Comparison of ENCODE assay signal across 24 cellular contexts in genomic region chr5:164090358-164090757, GRCh38.
"Had no signal": no experiment of that assay in that cellular context is flagged by ENCODE, and none has a peak within 500 bp of the region (broad histone marks: within the 10 kb centered on the region; RNA-seq: fewer than 3 reads in every experiment).

No MANE protein-coding gene starts in this region.

- H3K9me3 ChIP-seq: SK-N-SH had no signal

- H3K4me3 Mint-ChIP-seq: activated CD4-positive, alpha-beta memory T cell treated with anti-CD3 and anti-CD28 coated beads for 36 hours; activated CD4-positive, alpha-beta T cell treated with anti-CD3 and anti-CD28 coated beads, Interleukin-2, amount 10 ng/mL, durations not matched to agents 7 days and 5 days; activated naive CD4-positive, alpha-beta T cell treated with anti-CD3 and anti-CD28 coated beads for 36 hours; activated naive CD8-positive, alpha-beta T cell; activated T-cell treated with anti-CD3 and anti-CD28 coated beads, Interleukin-2, amount 50 U/mL, for 4 hours; brain; central memory CD8-positive, alpha-beta T cell had no signal

- H3K9me3 Mint-ChIP-seq: activated T-cell treated with anti-CD3 and anti-CD28 coated beads, Interleukin-2, amount 50 U/mL, for 4 hours had no signal

- H3K27me3 ChIP-seq: MG63 had no signal

- FAIRE-seq: astrocyte had no signal

- H3K27me3 Mint-ChIP-seq: activated CD4-positive, alpha-beta memory T cell treated with anti-CD3 and anti-CD28 coated beads for 36 hours; activated CD4-positive, alpha-beta T cell treated with anti-CD3 and anti-CD28 coated beads, Interleukin-2, amount 10 ng/mL, durations not matched to agents 7 days and 5 days; activated naive CD8-positive, alpha-beta T cell; brain; central memory CD8-positive, alpha-beta T cell had no signal

- H3K4me3 ChIP-seq: MG63 had no signal

- H3K36me3 Mint-ChIP-seq: activated CD4-positive, alpha-beta memory T cell treated with anti-CD3 and anti-CD28 coated beads for 36 hours; activated naive CD8-positive, alpha-beta T cell; brain had no signal

- H3K4me1 Mint-ChIP-seq: activated CD4-positive, alpha-beta T cell treated with anti-CD3 and anti-CD28 coated beads, Interleukin-2, amount 10 ng/mL, durations not matched to agents 7 days and 5 days; central memory CD8-positive, alpha-beta T cell had no signal

- H3K36me3 ChIP-seq: MG63 had no signal

- ATAC-seq: activated T-cell treated with anti-CD3 and anti-CD28 coated beads, Interleukin-2, amount 50 U/mL, for 4 hours had no signal

- H3K9ac ChIP-seq: SK-N-SH had no signal

- H3K27ac ChIP-seq: VCaP had no signal

- H3K27ac Mint-ChIP-seq: activated CD4-positive, alpha-beta memory T cell treated with anti-CD3 and anti-CD28 coated beads for 36 hours; activated CD4-positive, alpha-beta T cell treated with anti-CD3 and anti-CD28 coated beads, Interleukin-2, amount 10 ng/mL, durations not matched to agents 7 days and 5 days; activated naive CD4-positive, alpha-beta T cell treated with anti-CD3 and anti-CD28 coated beads for 36 hours; activated naive CD8-positive, alpha-beta T cell; brain had no signal

- DNase-seq: activated CD4-positive, alpha-beta memory T cell treated with anti-CD3 and anti-CD28 coated beads for 36 hours; activated CD4-positive, alpha-beta T cell treated with anti-CD3 and anti-CD28 coated beads, Interleukin-2, amount 10 ng/mL, durations not matched to agents 7 days and 5 days; activated CD4-positive, CD25-positive, alpha-beta regulatory T cell; activated CD8-positive, alpha-beta memory T cell treated with anti-CD3 and anti-CD28 coated beads for 24 hours; activated gamma-delta T cell; activated naive CD4-positive, alpha-beta T cell treated with anti-CD3 and anti-CD28 coated beads for 36 hours; activated T-cell treated with anti-CD3 and anti-CD28 coated beads, Interleukin-2, amount 50 U/mL, for 4 hours; amygdala; MG63; MV-4-11; NCI-H1105; NCI-H1436; NCI-H187; NCI-H2081; NCI-H524; NCI-H82; SIG-M5; SK-N-SH; T-helper 1 cell had no signal

- H3K4me2 ChIP-seq: SK-N-SH had no signal
